Comparison of ENCODE assay signal across 9 cellular contexts in genomic region chr14:41607119-41607785, GRCh38. TPM values are rescaled to one million over a fixed set of nuclear protein-coding genes. Genes with fewer than 3 reads are reported as not detected.
DNase-seq lines count a peak whose midpoint lies in the region; ATAC-seq and TF ChIP-seq lines count a peak whose summit lies in the region.
"Had no signal": no experiment of that assay in that cellular context is flagged by ENCODE, and none has a peak within 500 bp of the region (broad histone marks: within the 10 kb centered on the region; RNA-seq: fewer than 3 reads in every experiment).

No MANE protein-coding gene starts in this region.

- no peak overlapping the region for H3K27ac ChIP-seq in lung (ENCODE audit: low read depth in 1 of 2, low read length in 1 of 2)
- H3K27ac ChIP-seq in urinary bladder (ENCODE audit: low read depth), result peak overlapping the region; percentile 27

- peak overlapping the region; percentile 62 to 71 for H3K4me3 ChIP-seq in cardiac fibroblast (replicated peaks in 1 of 2; ENCODE audit: low read depth in 2 of 2, low read length in 2 of 2)
- H3K4me3 ChIP-seq in lung, result peak overlapping the region; percentile 24
- H3K4me3 ChIP-seq in urinary bladder (ENCODE audit: low read depth, low read length), result peak overlapping the region; percentile 76

- peaks cover 8% of the 10 kb centered on the region; the same call in 1 of the 2 replicates for H3K4me1 ChIP-seq in ES-I3 (ENCODE audit: insufficient read depth, low read length)
- H3K4me1 ChIP-seq in lung (ENCODE audit: control insufficient read depth in 2 of 2, insufficient read depth in 2 of 2, low read length in 2 of 2), result peaks cover 0 to 17% of the 10 kb centered on the region in 2 donors
- H3K4me1 ChIP-seq in urinary bladder (ENCODE audit: insufficient read depth), result no peaks in the 10 kb centered on the region

- no peaks in the 10 kb centered on the region for H3K27me3 ChIP-seq in lung (ENCODE audit: control insufficient read depth, insufficient read depth)

- ATAC-seq in lung (ENCODE audit: insufficient read depth, low FRiP score), result no peak
- no peak for ATAC-seq in HG02798 (IDR thresholded peaks at IDR 0.05; ENCODE audit: poor library complexity, unreplicated experiment)
- ATAC-seq in GM21381 (IDR thresholded peaks at IDR 0.05; ENCODE audit: unreplicated experiment), result no peak

- 2 to 3% methylated on average over 29 of the region's 29 CpGs for WGBS in lung, 2 donors
- under 1% methylated on average over 29 of the region's 29 CpGs for WGBS in urinary bladder

- H3K9me3 ChIP-seq in ES-I3 (ENCODE audit: control insufficient read depth, insufficient read depth, low read length), result no peaks in the 10 kb centered on the region
- H3K9me3 ChIP-seq in lung (ENCODE audit: control insufficient read depth in 2 of 2, insufficient read depth in 1 of 2, low read length in 1 of 2), result peaks cover 0 to 3% of the 10 kb centered on the region in 2 donors

- H3K9ac ChIP-seq in ES-I3 (ENCODE audit: low read depth, low read length), result peak overlapping the region; percentile 95

- H3K36me3 ChIP-seq in ES-I3 (ENCODE audit: insufficient read depth, low read length) (no peaks in the 10 kb centered on the region), lung (ENCODE audit: control insufficient read depth in 2 of 2, insufficient read depth in 2 of 2, low read length in 2 of 2) (no peaks in the 10 kb centered on the region), urinary bladder (ENCODE audit: insufficient read depth) (no peaks in the 10 kb centered on the region)

- TF ChIP-seq CTCF in cardiac fibroblast (IDR thresholded peaks at IDR 0.05; ENCODE audit: low read depth, low read length) (no peak), lung (IDR thresholded peaks at IDR 0.05; ENCODE audit: control extremely low read depth, extremely low read depth) (no peak)

- DNase-seq in NCI-H2029 treated with DMSO at 0.1 percent for 48 hours (lab: John Stamatoyannopoulos, UW) (peak; percentile 52), cardiac fibroblast (ENCODE audit: low read depth in 2 of 2) (peak in 1 of 2 donors; percentile 36), lung (ENCODE audit: low spot score) (no peak), NCI-H526 (lab: John Stamatoyannopoulos, UW) (no peak)

RNA-seq across cellular contexts. Expression of gene LRFN5, which starts 0.6 kb away (rescaled TPM):
- total RNA-seq in lung (10 to 100 TPM in 1 of 2 donors, 1 to 10 TPM in 1; 2.1 to 12.6 TPM), urinary bladder (45.9 TPM)
- polyA plus RNA-seq in lung (under 1 TPM; 0.40 to 0.41 TPM), urinary bladder (12.7 TPM)
- total RNA-seq: lung microvascular endothelial cell had no signal

Comparison
In these comparisons a context has a peak if more than half of its experiments do, and no peak if none do; other contexts are left out.
1. H3K4me3 ChIP-seq: peak in every context shown above with its lines; median percentile 76 in urinary bladder; 66 in cardiac fibroblast; 24 in lung.